ENCODE assay signal across 8 cellular contexts in genomic region chr6:73732845-73733675, GRCh38. TPM values are rescaled to one million over a fixed set of nuclear protein-coding genes. Genes with fewer than 3 reads are reported as not detected.
DNase-seq lines count a peak whose midpoint lies in the region; ATAC-seq and TF ChIP-seq lines count a peak whose summit lies in the region.

No MANE protein-coding gene starts in this region.

- H3K27me3 ChIP-seq in Karpas-422 (ENCODE audit: low read length), result no peaks in the 10 kb centered on the region
- H3K27me3 ChIP-seq in psoas muscle (ENCODE audit: insufficient read depth in 3 of 3, low read length in 2 of 3), result no peaks in the 10 kb centered on the region
- H3K27me3 ChIP-seq in vagina, result no peaks in the 10 kb centered on the region

- no peaks in the 10 kb centered on the region for H3K79me2 ChIP-seq in Karpas-422 (ENCODE audit: low read length)

- no peaks in the 10 kb centered on the region for H4K20me1 ChIP-seq in Karpas-422 (ENCODE audit: insufficient read depth, low read depth, low read length)

- H2AFZ ChIP-seq in Karpas-422 (ENCODE audit: low read length), result peak overlapping the region; percentile 45; the same call in 1 of the 2 replicates

- H3K27ac ChIP-seq in Karpas-422 (ENCODE audit: low read length), result no peak overlapping the region
- no peak overlapping the region for H3K27ac ChIP-seq in psoas muscle
- H3K27ac ChIP-seq in vagina, result no peak overlapping the region

- TF ChIP-seq CTCF in psoas muscle (IDR thresholded peaks at IDR 0.05) (peak; percentile 76), vagina (IDR thresholded peaks at IDR 0.05) (peak; percentile 76 to 92 (median 84))

- 57 to 58% (median 57%) methylated on average over 6 of the region's 6 CpGs for WGBS in psoas muscle, 3 donors

- H3K4me3 ChIP-seq in Karpas-422 (ENCODE audit: low read length) (no peak overlapping the region), psoas muscle (no peak overlapping the region), vagina (no peak overlapping the region)

- no peaks in the 10 kb centered on the region for H3K9me3 ChIP-seq in Karpas-422 (ENCODE audit: low read length)
- no peaks in the 10 kb centered on the region for H3K9me3 ChIP-seq in psoas muscle
- no peaks in the 10 kb centered on the region for H3K9me3 ChIP-seq in vagina

- ATAC-seq in GM21786 (IDR thresholded peaks at IDR 0.05; ENCODE audit: unreplicated experiment), result peak; percentile 71
- ATAC-seq in psoas muscle, result peak; percentile 54 to 75 (median 60)

- intact Hi-C loops in head of caudate nucleus (cut with DNase I) (loop anchor here (10.0 kb wide), 1 partner anchor 58 kb away; no protein-coding TSS in a partner anchor), psoas muscle (cut with DNase I) (loop anchor here (1.0 to 5.0 kb wide), 2 partner anchors 56 to 58 kb away; no protein-coding TSS in a partner anchor), vagina (cut with DNase I) (loop anchor here (10.0 kb wide), 1 partner anchor 58 kb away; no protein-coding TSS in a partner anchor)

- DNase-seq in GDM1 (lab: John Stamatoyannopoulos, UW) (peak; percentile 56), Karpas-422 (peak; percentile 85), SK-N-DZ (ENCODE audit: low spot score) (peak; percentile 47), head of caudate nucleus (peak; percentile 39 to 86 (median 68)), psoas muscle (peak in 1 of 2 donors; percentile 45), vagina (ENCODE audit: extremely low spot score in 2 of 2) (no peak)
- peak; percentile 19 to 55 (median 38) for DNase-seq in activated naive CD4-positive, alpha-beta T cell (lab: John Stamatoyannopoulos, UW)

- no peak overlapping the region for H3K4me2 ChIP-seq in Karpas-422 (ENCODE audit: low read depth, low read length, poor library complexity, severe bottlenecking)

- H3K9ac ChIP-seq in Karpas-422 (ENCODE audit: low read length), result no peak overlapping the region

- H3K4me1 ChIP-seq in Karpas-422 (ENCODE audit: low read length), result no peaks in the 10 kb centered on the region
- H3K4me1 ChIP-seq in psoas muscle, result no peaks in the 10 kb centered on the region
- H3K4me1 ChIP-seq in vagina, result peaks cover 1% of the 10 kb centered on the region

- no peaks in the 10 kb centered on the region for H3K36me3 ChIP-seq in Karpas-422 (ENCODE audit: insufficient read depth, low read length)
- H3K36me3 ChIP-seq in psoas muscle (ENCODE audit: insufficient read depth in 1 of 2, low read depth in 1 of 2), result no peaks in the 10 kb centered on the region
- peaks cover 0 to 8% of the 10 kb centered on the region in 2 donors for H3K36me3 ChIP-seq in vagina

- TF ChIP-seq POLR2A in vagina (IDR thresholded peaks at IDR 0.05), result no peak

- H3K9me2 ChIP-seq in Karpas-422 (replicated peaks; ENCODE audit: insufficient read depth, low read length), result no peaks in the 10 kb centered on the region

RNA-seq across cellular contexts. Expression of gene CD109, which starts 37.1 kb away (rescaled TPM):
- total RNA-seq in Karpas-422 (2014; rRNA removed; shearing (Covaris generic); ENCODE audit: low replicate concordance), result 0.22 TPM in 1 of 2 replicates, not detected in the other
- not detected in 2 replicates for polyA plus RNA-seq in SK-N-DZ (2014; cell fraction: cytosol; rRNA removed)
- polyA plus RNA-seq in SK-N-DZ (2014; cell fraction: nucleus; rRNA removed), result not detected in 2 replicates
- 1 to 10 TPM; 1.6 to 3.9 (median 2.3) TPM for total RNA-seq in psoas muscle
- 1 to 10 TPM in 1 of 3 donors, under 1 TPM in 2; 0.31 to 3.0 (median 0.51) TPM for polyA plus RNA-seq in psoas muscle
- 29.0 TPM for total RNA-seq in vagina

Comparison
In these comparisons a context has a peak if more than half of its experiments do, and no peak if none do; other contexts are left out.
1. DNase-seq: peak in GDM1 (single experiment), Karpas-422 (single experiment), SK-N-DZ (single experiment), activated naive CD4-positive, alpha-beta T cell (4 of 4) and head of caudate nucleus (42 of 42); none in vagina (0 of 2).